In genomic region chr4:52863324-52863723, GRCh38 we compare ENCODE assay signal across 1 cellular context.
TF ChIP-seq lines count a peak whose summit lies in the region.

No MANE protein-coding gene starts in this region.

TF ChIP-seq in HepG2, 621 proteins besides CTCF, POLR2A, EP300 and RAD21 (continued from another document):
- TF ChIP-seq, protein P1, sequence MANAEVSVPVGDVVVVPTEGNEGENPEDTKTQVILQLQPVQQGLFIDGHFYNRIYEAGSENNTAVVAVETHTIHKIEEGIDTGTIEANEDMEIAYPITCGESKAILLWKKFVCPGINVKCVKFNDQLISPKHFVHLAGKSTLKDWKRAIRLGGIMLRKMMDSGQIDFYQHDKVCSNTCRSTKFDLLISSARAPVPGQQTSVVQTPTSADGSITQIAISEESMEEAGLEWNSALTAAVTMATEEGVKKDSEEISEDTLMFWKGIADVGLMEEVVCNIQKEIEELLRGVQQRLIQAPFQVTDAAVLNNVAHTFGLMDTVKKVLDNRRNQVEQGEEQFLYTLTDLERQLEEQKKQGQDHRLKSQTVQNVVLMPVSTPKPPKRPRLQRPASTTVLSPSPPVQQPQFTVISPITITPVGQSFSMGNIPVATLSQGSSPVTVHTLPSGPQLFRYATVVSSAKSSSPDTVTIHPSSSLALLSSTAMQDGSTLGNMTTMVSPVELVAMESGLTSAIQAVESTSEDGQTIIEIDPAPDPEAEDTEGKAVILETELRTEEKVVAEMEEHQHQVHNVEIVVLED (CRISPR knock-in tag; IDR thresholded peaks at IDR 0.05; ENCODE audit: borderline replicate concordance) = no peak
- TF ChIP-seq ZNF790 (CRISPR knock-in tag; IDR thresholded peaks at IDR 0.05; ENCODE audit: borderline replicate concordance) = no peak
- TF ChIP-seq ZNF850 (CRISPR knock-in tag; conservative IDR thresholded peaks at IDR 0.05) = no peak
- TF ChIP-seq KDM6A (CRISPR knock-in tag; IDR thresholded peaks at IDR 0.05; ENCODE audit: low read depth) = no peak
- no peak for TF ChIP-seq MTA1 (CRISPR knock-in tag; IDR thresholded peaks at IDR 0.05; ENCODE audit: borderline replicate concordance)
- TF ChIP-seq, protein P2, sequence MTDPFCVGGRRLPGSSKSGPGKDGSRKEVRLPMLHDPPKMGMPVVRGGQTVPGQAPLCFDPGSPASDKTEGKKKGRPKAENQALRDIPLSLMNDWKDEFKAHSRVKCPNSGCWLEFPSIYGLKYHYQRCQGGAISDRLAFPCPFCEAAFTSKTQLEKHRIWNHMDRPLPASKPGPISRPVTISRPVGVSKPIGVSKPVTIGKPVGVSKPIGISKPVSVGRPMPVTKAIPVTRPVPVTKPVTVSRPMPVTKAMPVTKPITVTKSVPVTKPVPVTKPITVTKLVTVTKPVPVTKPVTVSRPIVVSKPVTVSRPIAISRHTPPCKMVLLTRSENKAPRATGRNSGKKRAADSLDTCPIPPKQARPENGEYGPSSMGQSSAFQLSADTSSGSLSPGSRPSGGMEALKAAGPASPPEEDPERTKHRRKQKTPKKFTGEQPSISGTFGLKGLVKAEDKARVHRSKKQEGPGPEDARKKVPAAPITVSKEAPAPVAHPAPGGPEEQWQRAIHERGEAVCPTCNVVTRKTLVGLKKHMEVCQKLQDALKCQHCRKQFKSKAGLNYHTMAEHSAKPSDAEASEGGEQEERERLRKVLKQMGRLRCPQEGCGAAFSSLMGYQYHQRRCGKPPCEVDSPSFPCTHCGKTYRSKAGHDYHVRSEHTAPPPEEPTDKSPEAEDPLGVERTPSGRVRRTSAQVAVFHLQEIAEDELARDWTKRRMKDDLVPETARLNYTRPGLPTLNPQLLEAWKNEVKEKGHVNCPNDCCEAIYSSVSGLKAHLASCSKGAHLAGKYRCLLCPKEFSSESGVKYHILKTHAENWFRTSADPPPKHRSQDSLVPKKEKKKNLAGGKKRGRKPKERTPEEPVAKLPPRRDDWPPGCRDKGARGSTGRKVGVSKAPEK (CRISPR knock-in tag; IDR thresholded peaks at IDR 0.05; ENCODE audit: borderline replicate concordance) = no peak
- TF ChIP-seq ZNF672 (CRISPR knock-in tag; IDR thresholded peaks at IDR 0.05) = no peak
- no peak for TF ChIP-seq ZNF101 (CRISPR knock-in tag; IDR thresholded peaks at IDR 0.05; ENCODE audit: borderline replicate concordance, low read depth)
- TF ChIP-seq, protein P3, sequence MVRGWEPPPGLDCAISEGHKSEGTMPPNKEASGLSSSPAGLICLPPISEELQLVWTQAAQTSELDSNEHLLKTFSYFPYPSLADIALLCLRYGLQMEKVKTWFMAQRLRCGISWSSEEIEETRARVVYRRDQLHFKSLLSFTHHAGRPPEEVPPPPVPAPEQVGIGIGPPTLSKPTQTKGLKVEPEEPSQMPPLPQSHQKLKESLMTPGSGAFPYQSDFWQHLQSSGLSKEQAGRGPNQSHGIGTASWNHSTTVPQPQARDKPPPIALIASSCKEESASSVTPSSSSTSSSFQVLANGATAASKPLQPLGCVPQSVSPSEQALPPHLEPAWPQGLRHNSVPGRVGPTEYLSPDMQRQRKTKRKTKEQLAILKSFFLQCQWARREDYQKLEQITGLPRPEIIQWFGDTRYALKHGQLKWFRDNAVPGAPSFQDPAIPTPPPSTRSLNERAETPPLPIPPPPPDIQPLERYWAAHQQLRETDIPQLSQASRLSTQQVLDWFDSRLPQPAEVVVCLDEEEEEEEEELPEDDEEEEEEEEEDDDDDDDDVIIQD (CRISPR knock-in tag; IDR thresholded peaks at IDR 0.05; ENCODE audit: low read depth) = no peak
- TF ChIP-seq MLLT10 (CRISPR knock-in tag; IDR thresholded peaks at IDR 0.05) = no peak
